14 cellular contexts compared by ENCODE assay signal in genomic region chr7:106276513-106276912, GRCh38. TPM values are rescaled to one million over a fixed set of nuclear protein-coding genes. Genes with fewer than 3 reads are reported as not detected.
DNase-seq lines count a peak whose midpoint lies in the region; ATAC-seq and TF ChIP-seq lines count a peak whose summit lies in the region.
"Had no signal": no experiment of that assay in that cellular context is flagged by ENCODE, and none has a peak within 500 bp of the region (broad histone marks: within the 10 kb centered on the region; RNA-seq: fewer than 3 reads in every experiment).

No MANE protein-coding gene starts in this region.

- no peak overlapping the region for H3K4ac ChIP-seq in IMR-90 (ENCODE audit: low read depth, low read length)

- 0 out of 2 replicates have a peak, but pooled peaks have one; percentile 4 for TF ChIP-seq POLR2A in IMR-90 (IDR thresholded peaks at IDR 0.05; ENCODE audit: low read depth, low read length)

- no peak overlapping the region for H4K8ac ChIP-seq in IMR-90 (ENCODE audit: low read depth in 2 of 2, low read length in 2 of 2)

- H3K4me1 ChIP-seq in IMR-90 (ENCODE audit: control insufficient read depth, insufficient read depth, low read length) = no peaks in the 10 kb centered on the region

- BruUV-seq in IMR-90 (replicated peaks; lab: Mats Ljungman, UMichigan) = no TSS peak

- no peak overlapping the region for H2AK9ac ChIP-seq in IMR-90 (replicated peaks; ENCODE audit: low read depth, low read length, poor library complexity)

- no peak overlapping the region for H3K4me2 ChIP-seq in IMR-90 (ENCODE audit: low read depth, low read length)

- H2BK20ac ChIP-seq in IMR-90 (ENCODE audit: low read depth, low read length) = no peak overlapping the region

- 91% methylated on average over 4 of the region's 10 CpGs; no CpG with 5 or more reads in 1 of the 2 experiments for WGBS in IMR-90 (ENCODE audit: extremely low coverage in 2 of 2, insufficient read length in 1 of 2), 2 experiments

- H4K20me1 ChIP-seq in IMR-90 (ENCODE audit: insufficient read depth, low read length) = peaks cover 26% of the 10 kb centered on the region

- dilution Hi-C loops in IMR-90 (cut with HindIII; ENCODE audit: low sequenced_read_pairs, unreplicated experiment) = no loop called here

- no peak overlapping the region for H2BK120ac ChIP-seq in IMR-90 (ENCODE audit: low read depth, low read length)

- no peaks in the 10 kb centered on the region for H3K9me3 Mint-ChIP-seq in activated CD8-positive, alpha-beta T cell treated with anti-CD3 and anti-CD28 coated beads for 36 hours
- no peaks in the 10 kb centered on the region for H3K9me3 Mint-ChIP-seq in activated CD8-positive, alpha-beta T cell treated with anti-CD3 and anti-CD28 coated beads, Interleukin-2, amount 10 ng/mL, durations not matched to agents 7 days and 5 days (ENCODE audit: insufficient read depth)
- H3K9me3 Mint-ChIP-seq in activated naive CD4-positive, alpha-beta T cell treated with anti-CD3 and anti-CD28 coated beads, Interleukin-2, amount 50 U/mL, for 24 hours = no peaks in the 10 kb centered on the region
- H3K9me3 Mint-ChIP-seq: CD4-positive, CD25-positive, alpha-beta regulatory T cell; HFFc6 had no signal

- no peak overlapping the region for H2AFZ ChIP-seq in IMR-90 (replicated peaks; ENCODE audit: low read length, poor library complexity)

- peaks cover 84% of the 10 kb centered on the region for H3K36me3 Mint-ChIP-seq in activated CD8-positive, alpha-beta T cell treated with anti-CD3 and anti-CD28 coated beads for 36 hours (ENCODE audit: low read depth)
- H3K36me3 Mint-ChIP-seq in activated CD8-positive, alpha-beta T cell treated with anti-CD3 and anti-CD28 coated beads, Interleukin-2, amount 10 ng/mL, durations not matched to agents 7 days and 5 days (ENCODE audit: low read depth) = peaks cover 50% of the 10 kb centered on the region
- peaks cover 57% of the 10 kb centered on the region for H3K36me3 Mint-ChIP-seq in activated naive CD4-positive, alpha-beta T cell treated with anti-CD3 and anti-CD28 coated beads, Interleukin-2, amount 50 U/mL, for 24 hours

- H3K9ac ChIP-seq in IMR-90 (ENCODE audit: low read depth, low read length) = no peak overlapping the region

- peaks cover 22% of the 10 kb centered on the region for H3K36me3 ChIP-seq in IMR-90 (ENCODE audit: control insufficient read depth, insufficient read depth, low read length)

- no peak overlapping the region for H4K91ac ChIP-seq in IMR-90 (ENCODE audit: insufficient read depth, low read depth, low read length)

- POLR2A ChIA-PET in activated CD8-positive, alpha-beta T cell treated with anti-CD3 and anti-CD28 coated beads for 36 hours (lab: Charles Lee) = no interaction called here
- POLR2A ChIA-PET in activated CD8-positive, alpha-beta T cell treated with anti-CD3 and anti-CD28 coated beads, Interleukin-2, amount 10 ng/mL, durations not matched to agents 7 days and 5 days (lab: Charles Lee) = no interaction called here
- POLR2A ChIA-PET in IMR-90 (lab: Charles Lee; ENCODE audit: unreplicated experiment) = no interaction called here

- peaks cover 5% of the 10 kb centered on the region for H3K9me1 ChIP-seq in IMR-90 (ENCODE audit: insufficient read depth, low read length)

- CTCF ChIA-PET in activated CD8-positive, alpha-beta T cell treated with anti-CD3 and anti-CD28 coated beads for 36 hours (lab: Charles Lee) = no interaction called here
- CTCF ChIA-PET in activated CD8-positive, alpha-beta T cell treated with anti-CD3 and anti-CD28 coated beads, Interleukin-2, amount 10 ng/mL, durations not matched to agents 7 days and 5 days (lab: Charles Lee) = no interaction called here
- CTCF ChIA-PET in IMR-90 (lab: Yijun Ruan, JAX) = no interaction called here

- no peak overlapping the region for H3K18ac ChIP-seq in IMR-90 (ENCODE audit: low read depth, low read length)

- in situ Hi-C loops in IMR-90 (cut with MboI; ENCODE audit: low sequenced_read_pairs) = loop anchor here (10.0 kb wide), 1 partner anchor 188 kb away; no protein-coding TSS in a partner anchor

- no peak overlapping the region for H2BK15ac ChIP-seq in IMR-90 (ENCODE audit: low read depth, low read length)

- H3K4me3 ChIP-seq in IMR-90 (ENCODE audit: insufficient read depth, low read depth, low read length) (no peak overlapping the region), fibroblast of villous mesenchyme (ENCODE audit: low read depth, low read length) (no peak overlapping the region)

- no peak for DNase-seq in activated CD8-positive, alpha-beta T cell treated with anti-CD3 and anti-CD28 coated beads for 36 hours
- DNase-seq in activated CD8-positive, alpha-beta T cell treated with anti-CD3 and anti-CD28 coated beads, Interleukin-2, amount 10 ng/mL, durations not matched to agents 7 days and 5 days = no peak
- DNase-seq in activated naive CD4-positive, alpha-beta T cell treated with anti-CD3 and anti-CD28 coated beads, Interleukin-2, amount 50 U/mL, for 16 hours = no peak
- DNase-seq in IMR-90 = no peak
- DNase-seq in fibroblast of villous mesenchyme (ENCODE audit: low read depth) = peak; percentile 1
- DNase-seq: ACHN; CD4-positive, CD25-positive, alpha-beta regulatory T cell; DMS 273 treated with DMSO at 0.1 percent for 48 hours; HCEC 1CT; HFFc6 had no signal

- no peaks in the 10 kb centered on the region for H3K9me3 ChIP-seq in IMR-90 (ENCODE audit: control insufficient read depth, insufficient read depth, low read length)
- H3K9me3 ChIP-seq: BLaER1 treated with 17β-estradiol and CSF1 and Interleukin-3, amounts not matched to agents 10 nM and 100 nM had no signal

- no peaks in the 10 kb centered on the region for H3K27me3 Mint-ChIP-seq in activated CD8-positive, alpha-beta T cell treated with anti-CD3 and anti-CD28 coated beads for 36 hours
- no peaks in the 10 kb centered on the region for H3K27me3 Mint-ChIP-seq in activated CD8-positive, alpha-beta T cell treated with anti-CD3 and anti-CD28 coated beads, Interleukin-2, amount 10 ng/mL, durations not matched to agents 7 days and 5 days (ENCODE audit: low read depth)
- no peaks in the 10 kb centered on the region for H3K27me3 Mint-ChIP-seq in activated naive CD4-positive, alpha-beta T cell treated with anti-CD3 and anti-CD28 coated beads, Interleukin-2, amount 50 U/mL, for 24 hours
- H3K27me3 Mint-ChIP-seq: CD4-positive, CD25-positive, alpha-beta regulatory T cell had no signal

- H3K56ac ChIP-seq in IMR-90 (ENCODE audit: extremely low read depth, insufficient read depth, low read length) = no peak overlapping the region

- H3K79me1 ChIP-seq in IMR-90 (ENCODE audit: low read depth in 1 of 2, low read length in 2 of 2) = peaks cover 21 to 44% of the 10 kb centered on the region in 2 experiments

- no peak for TF ChIP-seq RAD21 in IMR-90 (IDR thresholded peaks at IDR 0.05; ENCODE audit: low read length)

- peak overlapping the region; percentile 34 for H3K4me3 Mint-ChIP-seq in activated CD8-positive, alpha-beta T cell treated with anti-CD3 and anti-CD28 coated beads for 36 hours
- H3K4me3 Mint-ChIP-seq in activated CD8-positive, alpha-beta T cell treated with anti-CD3 and anti-CD28 coated beads, Interleukin-2, amount 10 ng/mL, durations not matched to agents 7 days and 5 days = no peak overlapping the region
- peak overlapping the region; percentile 76 for H3K4me3 Mint-ChIP-seq in activated naive CD4-positive, alpha-beta T cell treated with anti-CD3 and anti-CD28 coated beads, Interleukin-2, amount 50 U/mL, for 24 hours
- H3K4me3 Mint-ChIP-seq: CD4-positive, CD25-positive, alpha-beta regulatory T cell; HFFc6 had no signal

- H3K23ac ChIP-seq in IMR-90 (ENCODE audit: low read depth, low read length) = no peak overlapping the region

- peaks cover 52% of the 10 kb centered on the region for H3K4me1 Mint-ChIP-seq in activated CD8-positive, alpha-beta T cell treated with anti-CD3 and anti-CD28 coated beads for 36 hours (ENCODE audit: low read depth)
- H3K4me1 Mint-ChIP-seq in activated CD8-positive, alpha-beta T cell treated with anti-CD3 and anti-CD28 coated beads, Interleukin-2, amount 10 ng/mL, durations not matched to agents 7 days and 5 days (ENCODE audit: low read depth) = peaks cover 39% of the 10 kb centered on the region
- H3K4me1 Mint-ChIP-seq in activated naive CD4-positive, alpha-beta T cell treated with anti-CD3 and anti-CD28 coated beads, Interleukin-2, amount 50 U/mL, for 24 hours = peaks cover 42% of the 10 kb centered on the region

- H3K27me3 ChIP-seq in IMR-90 (ENCODE audit: control insufficient read depth, insufficient read depth, low read length) = no peaks in the 10 kb centered on the region
- H3K27me3 ChIP-seq: BLaER1 treated with 17β-estradiol and CSF1 and Interleukin-3, amounts not matched to agents 10 nM and 100 nM had no signal

- no peak overlapping the region for H3K27ac Mint-ChIP-seq in activated CD8-positive, alpha-beta T cell treated with anti-CD3 and anti-CD28 coated beads for 36 hours
- no peak overlapping the region for H3K27ac Mint-ChIP-seq in activated CD8-positive, alpha-beta T cell treated with anti-CD3 and anti-CD28 coated beads, Interleukin-2, amount 10 ng/mL, durations not matched to agents 7 days and 5 days
- peak overlapping the region; percentile 30 for H3K27ac Mint-ChIP-seq in activated naive CD4-positive, alpha-beta T cell treated with anti-CD3 and anti-CD28 coated beads, Interleukin-2, amount 50 U/mL, for 24 hours
- H3K27ac Mint-ChIP-seq: CD4-positive, CD25-positive, alpha-beta regulatory T cell; HFFc6 had no signal

- no peak overlapping the region for H2BK5ac ChIP-seq in IMR-90 (ENCODE audit: low read depth, low read length, poor library complexity, severe bottlenecking)

- no peak for TF ChIP-seq CTCF in activated CD8-positive, alpha-beta T cell treated with anti-CD3 and anti-CD28 coated beads for 36 hours (IDR thresholded peaks at IDR 0.05)
- TF ChIP-seq CTCF in IMR-90 (conservative IDR thresholded peaks at IDR 0.05; ENCODE audit: low read depth, low read length) (no peak), fibroblast of villous mesenchyme (IDR thresholded peaks at IDR 0.05; ENCODE audit: insufficient read depth, low read depth, low read length) (no peak)

- H3K14ac ChIP-seq in IMR-90 (replicated peaks; ENCODE audit: low read depth, low read length) = no peak overlapping the region

- no peak overlapping the region for H3K27ac ChIP-seq in IMR-90 (ENCODE audit: insufficient read depth, low read length)

- intact Hi-C loops in activated CD8-positive, alpha-beta T cell treated with anti-CD3 and anti-CD28 coated beads for 36 hours (cut with micrococcal nuclease) = loop anchor here (5.0 kb wide), 1 partner anchor 186 kb away; no protein-coding TSS in a partner anchor
- intact Hi-C loops in IMR-90 (cut with micrococcal nuclease) = no loop called here

- no peak overlapping the region for H4K5ac ChIP-seq in IMR-90 (ENCODE audit: low read depth, low read length)

- ATAC-seq in activated CD8-positive, alpha-beta T cell treated with anti-CD3 and anti-CD28 coated beads for 36 hours = no peak
- ATAC-seq in activated CD8-positive, alpha-beta T cell treated with anti-CD3 and anti-CD28 coated beads, Interleukin-2, amount 10 ng/mL, durations not matched to agents 7 days and 5 days = no peak
- ATAC-seq in IMR-90 (ENCODE audit: low read depth) = no peak
- ATAC-seq in HG03196 (IDR thresholded peaks at IDR 0.05; ENCODE audit: unreplicated experiment) = no peak
- ATAC-seq in GM21786 (IDR thresholded peaks at IDR 0.05; ENCODE audit: unreplicated experiment) = no peak

- H2AK5ac ChIP-seq in IMR-90 (ENCODE audit: low read depth, low read length) = no peak overlapping the region

RNA-seq across cellular contexts. Expression of gene NAMPT, which starts 8.3 kb away (rescaled TPM):
- 100 to 1,000 TPM; 790 to 812 TPM for total RNA-seq in activated CD8-positive, alpha-beta T cell treated with anti-CD3 and anti-CD28 coated beads for 36 hours
- 10 to 100 TPM; 65.5 to 69.3 TPM for total RNA-seq in activated CD8-positive, alpha-beta T cell treated with anti-CD3 and anti-CD28 coated beads, Interleukin-2, amount 10 ng/mL, durations not matched to agents 7 days and 5 days
- total RNA-seq in IMR-90 (2012; rRNA removed) = 31.7 and 45.3 TPM in 2 replicates
- polyA plus RNA-seq in IMR-90 (2012; rRNA removed) = 10.4 and 13.3 TPM in 2 replicates
- polyA plus RNA-seq in IMR-90 (2012; cell fraction: cytosol; rRNA removed) = 1.8 and 18.5 TPM in 2 replicates
- 1.7 and 34.1 TPM in 2 replicates for polyA plus RNA-seq in IMR-90 (2012; cell fraction: nucleus; rRNA removed; ENCODE audit: low replicate concordance)
- total RNA-seq in fibroblast of villous mesenchyme = 160 and 180 TPM in 2 replicates
